23 cellular contexts compared by ENCODE assay signal in genomic region chr1:94989398-94989797, GRCh38.
DNase-seq lines count a peak whose midpoint lies in the region; ATAC-seq, FAIRE-seq and TF ChIP-seq lines count a peak whose summit lies in the region.
"Had no signal": no experiment of that assay in that cellular context is flagged by ENCODE, and none has a peak within 500 bp of the region (broad histone marks: within the 10 kb centered on the region; RNA-seq: fewer than 3 reads in every experiment).

No MANE protein-coding gene starts in this region.

- 73 to 88% methylated on average over 1 of the region's 1 CpG for WGBS in esophagus squamous epithelium, 2 donors
- WGBS in upper lobe of left lung, 2 donors: 56 to 70% methylated on average over 1 of the region's 1 CpG

- no peaks in the 10 kb centered on the region for H3K27me3 ChIP-seq in esophagus squamous epithelium
- no peaks in the 10 kb centered on the region for H3K27me3 ChIP-seq in upper lobe of left lung
- H3K27me3 ChIP-seq: brain microvascular endothelial cell, testis had no signal

- intact Hi-C loops in esophagus squamous epithelium (cut with DNase I): no loop called here

- H3K36me3 ChIP-seq in esophagus squamous epithelium (no peaks in the 10 kb centered on the region), upper lobe of left lung (no peaks in the 10 kb centered on the region)
- H3K36me3 ChIP-seq: brain microvascular endothelial cell had no signal

- no peak for TF ChIP-seq EP300 in upper lobe of left lung (IDR thresholded peaks at IDR 0.05)

- no peak for TF ChIP-seq POLR2A in esophagus squamous epithelium (IDR thresholded peaks at IDR 0.05)
- no peak for TF ChIP-seq POLR2A in upper lobe of left lung (IDR thresholded peaks at IDR 0.05)

- H3K4me3 ChIP-seq in esophagus squamous epithelium (no peak overlapping the region), upper lobe of left lung (no peak overlapping the region)
- H3K4me3 ChIP-seq: GM23248, smooth muscle cell, testis had no signal

- no peak for FAIRE-seq in urothelium cell line (lab: Jason Lieb, UNC)
- FAIRE-seq: colon had no signal

- H3K9me3 ChIP-seq in esophagus squamous epithelium (no peaks in the 10 kb centered on the region), upper lobe of left lung (no peaks in the 10 kb centered on the region)
- H3K9me3 ChIP-seq: testis had no signal

- TF ChIP-seq CTCF in esophagus squamous epithelium (IDR thresholded peaks at IDR 0.05) (no peak), upper lobe of left lung (IDR thresholded peaks at IDR 0.05) (no peak)

- ATAC-seq in upper lobe of left lung (ENCODE audit: low FRiP score in 2 of 2) (no peak), HG02840 (IDR thresholded peaks at IDR 0.05; ENCODE audit: low FRiP score, unreplicated experiment) (no peak)
- ATAC-seq: effector memory CD8-positive, alpha-beta T cell; stimulated activated naive B cell treated with anti-CD40 and anti-IgM and Interleukin-4, amounts not matched to agents 10 μg/mL and 1 μg/mL and 100 μg/mL, for 72 hours had no signal

- H3K27ac ChIP-seq in esophagus squamous epithelium: peak overlapping the region in 3 of 4 donors; percentile 3 to 40 (median 25)
- peak overlapping the region in 3 of 4 donors; percentile 33 to 69 (median 62) for H3K27ac ChIP-seq in upper lobe of left lung
- H3K27ac ChIP-seq: brain microvascular endothelial cell, GM23248, testis had no signal

- DNase-seq in NCI-H1092 treated with DMSO at 0.1 percent for 48 hours (lab: John Stamatoyannopoulos, UW) (peak; percentile 23), NCI-H1092 (lab: John Stamatoyannopoulos, UW) (no peak), esophagus squamous epithelium (lab: John Stamatoyannopoulos, UW) (no peak), mucosa of gallbladder (ENCODE audit: low spot score) (peak; percentile 40), upper lobe of left lung (no peak), urothelium cell line (ENCODE audit: low spot score) (no peak), RKO (ENCODE audit: low spot score) (no peak)
- DNase-seq: 8988T; activated CD4-positive, alpha-beta T cell treated with anti-CD3 and anti-CD28 coated beads, Interleukin-2, amount 50 U/mL, for 4 hours; activated effector memory CD4-positive, alpha-beta T cell treated with anti-CD3 and anti-CD28 coated beads, Interleukin-2, amount 50 U/mL, for 16 hours; brain microvascular endothelial cell; DMS79 treated with DMSO at 0.1 percent for 48 hours; effector memory CD8-positive, alpha-beta T cell; GM23248; kidney glomerular epithelial cell; midbrain; NCI-H524; stimulated activated CD4-positive, alpha-beta T cell treated with anti-CD3 and anti-CD28 coated beads, Interleukin-2, amount 100 ng/mL, for 48 hours; stimulated activated naive B cell treated with anti-CD40 and anti-IgM and Interleukin-4, amounts not matched to agents 10 μg/mL and 1 μg/mL and 100 μg/mL, for 72 hours; testis had no signal

- peaks cover 0 to 21% (median 2%) of the 10 kb centered on the region in 3 donors for H3K4me1 ChIP-seq in esophagus squamous epithelium
- H3K4me1 ChIP-seq in upper lobe of left lung: peaks cover 3 to 26% (median 10%) of the 10 kb centered on the region in 4 donors
- H3K4me1 ChIP-seq: testis had no signal

Comparison
In these comparisons a context has a peak if more than half of its experiments do, and no peak if none do; other contexts are left out.
1. DNase-seq: peak in NCI-H1092 treated with DMSO at 0.1 percent for 48 hours (single experiment) and mucosa of gallbladder (single experiment); none in NCI-H1092 (single experiment), esophagus squamous epithelium (single experiment), upper lobe of left lung (0 of 2), urothelium cell line (single experiment) and RKO (single experiment).